ENCODE assay signal across 8 cellular contexts in the genomic region with DNA sequence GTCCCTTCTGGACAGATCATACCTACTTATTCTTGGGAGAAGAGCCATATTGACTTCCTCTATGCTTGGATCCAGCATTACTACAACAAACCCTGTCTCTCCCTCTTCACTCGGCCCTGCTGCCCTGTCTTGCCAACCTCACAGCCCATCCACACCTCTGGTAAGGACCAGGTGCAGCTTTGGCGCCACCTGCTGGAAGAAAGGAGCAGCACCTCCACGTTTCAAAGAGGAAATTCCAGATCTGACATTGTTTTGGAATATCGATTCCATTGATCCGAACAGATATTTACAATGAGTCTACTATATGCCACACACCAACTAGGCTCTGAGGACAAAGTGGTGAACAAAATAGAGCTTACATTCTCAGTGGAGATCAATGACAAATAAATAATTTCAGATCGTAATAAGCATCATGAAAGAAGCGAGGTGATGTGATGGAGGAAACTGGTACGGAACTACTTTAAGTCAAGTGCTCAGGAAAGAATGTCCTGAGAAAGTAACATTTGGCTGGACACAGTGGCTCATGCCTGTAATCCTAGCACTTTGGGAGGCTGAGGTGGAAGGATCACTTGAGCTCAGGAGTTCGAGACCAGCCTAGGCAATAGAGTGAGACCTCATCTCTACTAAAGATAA. TPM values are rescaled to one million over a fixed set of nuclear protein-coding genes. Genes with fewer than 3 reads are reported as not detected.
DNase-seq lines count a peak whose midpoint lies in the region; ATAC-seq lines count a peak whose summit lies in the region.

No MANE protein-coding gene starts in this region.

- H3K79me2 ChIP-seq in ACC112 (ENCODE audit: control insufficient read depth, insufficient read depth, low read length, unreplicated experiment) = no peaks in the 10 kb centered on the region

- intact Hi-C loops in left colon (cut with DNase I, micrococcal nuclease) = loop anchor here in 1 of 2 donors (5.0 kb wide), 1 partner anchor 156 kb away; no protein-coding TSS in a partner anchor

- no peak overlapping the region for H2AFZ ChIP-seq in ACC112 (ENCODE audit: low read length, unreplicated experiment)

- H3K36me3 ChIP-seq in ACC112 (ENCODE audit: insufficient read depth, low read length) = no peaks in the 10 kb centered on the region

- peak overlapping the region; percentile 62 for H3K4me3 ChIP-seq in ACC112 (ENCODE audit: low read depth, low read length)

- H3K27ac ChIP-seq in ACC112 (ENCODE audit: low read depth, low read length) = no peak overlapping the region

- no peaks in the 10 kb centered on the region for H3K27me3 ChIP-seq in ACC112 (ENCODE audit: insufficient read depth, low read length)

- peak; percentile 56 for DNase-seq in NCI-H2196 treated with DMSO at 0.1 percent for 48 hours (lab: John Stamatoyannopoulos, UW; ENCODE audit: unreplicated experiment)
- DNase-seq in activated CD4-positive, CD25-positive, alpha-beta regulatory T cell treated with anti-CD3 and anti-CD28 coated beads, Interleukin-2, amount 50 U/mL, for 72 hours = peak; percentile 73
- peak; percentile 78 for DNase-seq in cerebellar cortex (ENCODE audit: low spot score)
- DNase-seq in left colon = peak; percentile 70 to 84
- DNase-seq in stimulated activated CD4-positive, alpha-beta T cell treated with anti-CD3 and anti-CD28 coated beads, Interleukin-4, amount 100 ng/mL, for 4 hours = peak; percentile 63 to 71

- ATAC-seq in GM18909 (IDR thresholded peaks at IDR 0.05; ENCODE audit: poor library complexity, unreplicated experiment) = peak; percentile 50
- peak; percentile 72 for ATAC-seq in left colon
- ATAC-seq in GM19035 (IDR thresholded peaks at IDR 0.05; ENCODE audit: unreplicated experiment) = no peak

- no peaks in the 10 kb centered on the region for H3K4me1 ChIP-seq in ACC112 (ENCODE audit: control insufficient read depth, insufficient read depth, low read length, unreplicated experiment)

RNA-seq across cellular contexts. Expression of gene MFSD2A, which starts 18.7 kb away (rescaled TPM):
- total RNA-seq in left colon = 10 to 100 TPM; 27.9 to 35.7 TPM
